13 cellular contexts compared by ENCODE assay signal in genomic region chr19:33248954-33249613, GRCh38. TPM values are rescaled to one million over a fixed set of nuclear protein-coding genes. Genes with fewer than 3 reads are reported as not detected.
DNase-seq lines count a peak whose midpoint lies in the region; ATAC-seq, FAIRE-seq and TF ChIP-seq lines count a peak whose summit lies in the region.
"Had no signal": no experiment of that assay in that cellular context is flagged by ENCODE, and none has a peak within 500 bp of the region (broad histone marks: within the 10 kb centered on the region; RNA-seq: fewer than 3 reads in every experiment).

No MANE protein-coding gene starts in this region.

- peak overlapping the region; percentile 10 to 19 for H3K9ac ChIP-seq in liver (ENCODE audit: low read depth in 1 of 2, low read length in 2 of 2)
- H3K9ac ChIP-seq: KMS-11 had no signal

- no peak for TF ChIP-seq POLR2A in A549 (IDR thresholded peaks at IDR 0.05; ENCODE audit: low read length)

- DNase-seq in A549 (ENCODE audit: low read depth in 1 of 2, low spot score in 1 of 2) (peak; percentile 63 to 90), HK-2 (ENCODE audit: unreplicated experiment) (peak; percentile 33), SKM-1 treated with dmso at 0.1 percent for 144 hours (lab: John Stamatoyannopoulos, UW; ENCODE audit: unreplicated experiment) (peak; percentile 86), kidney glomerular epithelial cell (lab: John Stamatoyannopoulos, UW) (no peak)
- DNase-seq: activated CD8-positive, alpha-beta memory T cell treated with anti-CD3 and anti-CD28 coated beads for 24 hours; CD8-positive, alpha-beta memory T cell; left cardiac atrium had no signal

- 0 out of 3 replicates have a peak overlapping the region, but pooled peaks have one; percentile 18 for H3K4me3 ChIP-seq in A549
- H3K4me3 ChIP-seq in liver (ENCODE audit: low read depth in 1 of 3, low read length in 3 of 3) = peak overlapping the region in 1 of 3 donors; percentile 26
- H3K4me3 ChIP-seq: suprapubic skin had no signal

- peak in 1 of 2 experiments; percentile 45; a peak in 3 of 5 replicates for TF ChIP-seq RAD21 in A549 (conservative IDR thresholded peaks at IDR 0.05 in 1 of 2, IDR thresholded peaks at IDR 0.05 in 1 of 2)
- TF ChIP-seq RAD21 in liver (IDR thresholded peaks at IDR 0.05) = peak in 1 of 2 donors; percentile 54

- no peak for TF ChIP-seq EP300 in A549 (IDR thresholded peaks at IDR 0.05)

- no peaks in the 10 kb centered on the region for H3K27me3 ChIP-seq in liver (ENCODE audit: control insufficient read depth in 4 of 4, insufficient read depth in 4 of 4, low read length in 3 of 4)

- no peaks in the 10 kb centered on the region for H3K36me3 ChIP-seq in liver (ENCODE audit: control insufficient read depth in 4 of 4, insufficient read depth in 3 of 4, low read depth in 1 of 4, low read length in 3 of 4)
- H3K36me3 ChIP-seq: suprapubic skin had no signal

- FAIRE-seq in A549 (lab: Jason Lieb, UNC) = no peak

- H3K4me2 ChIP-seq in A549 = peak overlapping the region; percentile 80
- H3K4me2 ChIP-seq: KMS-11 had no signal

- peak; percentile 72 to 79 for ATAC-seq in A549
- ATAC-seq in GM18870 (IDR thresholded peaks at IDR 0.05; ENCODE audit: unreplicated experiment) = no peak
- no peak for ATAC-seq in GM19455 (IDR thresholded peaks at IDR 0.05; ENCODE audit: unreplicated experiment)
- no peak for ATAC-seq in HG03025 (IDR thresholded peaks at IDR 0.05; ENCODE audit: low FRiP score, unreplicated experiment)

- CTCF ChIA-PET in A549 (lab: Yijun Ruan, JAX) = interaction anchor here (0.6 to 16.3 kb wide), 10 partner anchors 9 to 156 kb away, joined by 3 to 1493 read pairs (median 6); partner anchors contain the start of genes CEBPA and CEBPG

- H3K4me1 ChIP-seq in A549 (peaks cover 13% of the 10 kb centered on the region), liver (ENCODE audit: control insufficient read depth in 4 of 4, insufficient read depth in 4 of 4, low read length in 3 of 4) (peaks cover 15 to 48% (median 38%) of the 10 kb centered on the region in 4 donors)

- POLR2A ChIA-PET in A549 (lab: Yijun Ruan, JAX) = interaction anchor here (0.8 to 1.2 kb wide), 7 partner anchors 51 to 157 kb away, joined by 3 to 14 read pairs (median 4); partner anchors contain the start of genes CEBPA and CEBPG

- H3K9me3 ChIP-seq in A549 = peaks cover 13% of the 10 kb centered on the region
- peaks cover 0 to 4% (median under 1%) of the 10 kb centered on the region in 4 donors for H3K9me3 ChIP-seq in liver (ENCODE audit: control insufficient read depth in 4 of 4, low read length in 3 of 4)
- H3K9me3 ChIP-seq: suprapubic skin had no signal

- TF ChIP-seq CTCF in A549 (IDR thresholded peaks at IDR 0.05) (peak; percentile 48), liver (IDR thresholded peaks at IDR 0.05; ENCODE audit: low read depth, low read length, missing input control) (no peak)

- 12% methylated on average over 26 of the region's 28 CpGs for WGBS in A549 (ENCODE audit: missing lambda C conversion rate)
- WGBS in liver = 21% methylated on average over 28 of the region's 28 CpGs

- H3K27ac ChIP-seq in A549 (peak overlapping the region; percentile 36 to 75; a peak in 4 of 6 replicates), liver (ENCODE audit: low read depth in 1 of 2, low read length in 2 of 2) (peak overlapping the region; percentile 67 to 91)
- H3K27ac ChIP-seq: KMS-11, suprapubic skin had no signal

TF ChIP-seq in A549, 52 proteins besides CTCF, POLR2A, EP300 and RAD21 (continues in another document):
- no peak for TF ChIP-seq RARB (CRISPR knock-in tag; IDR thresholded peaks at IDR 0.05)
- TF ChIP-seq GATA3 (IDR thresholded peaks at IDR 0.05; ENCODE audit: borderline replicate concordance) = no peak
- TF ChIP-seq, protein P1, sequence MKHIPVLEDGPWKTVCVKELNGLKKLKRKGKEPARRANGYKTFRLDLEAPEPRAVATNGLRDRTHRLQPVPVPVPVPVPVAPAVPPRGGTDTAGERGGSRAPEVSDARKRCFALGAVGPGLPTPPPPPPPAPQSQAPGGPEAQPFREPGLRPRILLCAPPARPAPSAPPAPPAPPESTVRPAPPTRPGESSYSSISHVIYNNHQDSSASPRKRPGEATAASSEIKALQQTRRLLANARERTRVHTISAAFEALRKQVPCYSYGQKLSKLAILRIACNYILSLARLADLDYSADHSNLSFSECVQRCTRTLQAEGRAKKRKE (CRISPR knock-in tag; IDR thresholded peaks at IDR 0.05; ENCODE audit: low read depth) = no peak
- no peak for TF ChIP-seq CBX8 (IDR thresholded peaks at IDR 0.05)
- no peak for TF ChIP-seq HEYL (CRISPR knock-in tag; IDR thresholded peaks at IDR 0.05)
- TF ChIP-seq POLR2AphosphoS2 (conservative IDR thresholded peaks at IDR 0.05; ENCODE audit: low read length) = no peak
- TF ChIP-seq, protein P2, sequence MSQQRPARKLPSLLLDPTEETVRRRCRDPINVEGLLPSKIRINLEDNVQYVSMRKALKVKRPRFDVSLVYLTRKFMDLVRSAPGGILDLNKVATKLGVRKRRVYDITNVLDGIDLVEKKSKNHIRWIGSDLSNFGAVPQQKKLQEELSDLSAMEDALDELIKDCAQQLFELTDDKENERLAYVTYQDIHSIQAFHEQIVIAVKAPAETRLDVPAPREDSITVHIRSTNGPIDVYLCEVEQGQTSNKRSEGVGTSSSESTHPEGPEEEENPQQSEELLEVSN (IDR thresholded peaks at IDR 0.05; ENCODE audit: borderline replicate concordance, low read depth) = 0 out of 2 replicates have a peak, but pooled peaks have one; percentile 39
- TF ChIP-seq SMC3 (IDR thresholded peaks at IDR 0.05) = peak; percentile 59; the same call in 2 of the 3 replicates
- TF ChIP-seq KDM5A (IDR thresholded peaks at IDR 0.05) = no peak

TF ChIP-seq in liver, 16 proteins besides CTCF, POLR2A, EP300 and RAD21:
- TF ChIP-seq HNF4A (conservative IDR thresholded peaks at IDR 0.05) (peak in 1 of 2 donors; percentile 14), SP1 (IDR thresholded peaks at IDR 0.05) (peak; percentile 22), RXRA (IDR thresholded peaks at IDR 0.05) (peak; percentile 2 to 41)
- TF ChIP-seq, protein P3, sequence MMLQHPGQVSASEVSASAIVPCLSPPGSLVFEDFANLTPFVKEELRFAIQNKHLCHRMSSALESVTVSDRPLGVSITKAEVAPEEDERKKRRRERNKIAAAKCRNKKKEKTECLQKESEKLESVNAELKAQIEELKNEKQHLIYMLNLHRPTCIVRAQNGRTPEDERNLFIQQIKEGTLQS (IDR thresholded peaks at IDR 0.05) = no peak

RNA-seq across cellular contexts. Expression of gene SLC7A10, which starts 23.4 kb away (rescaled TPM):
- polyA plus RNA-seq in A549 (2011; rRNA removed) (0.05 and 0.13 TPM in 2 replicates), A549 (2017; fragmentation: RNase III; extraction: RNeasy Plus Mini Kit Qiagen cat#74134 plus additional on column Dnase treatment) (0.13 to 0.26 TPM (median 0.20 TPM) in 3 replicates), liver (not detected)
- 0.12 and 0.13 TPM in 2 replicates for polyA plus RNA-seq in A549 (2012; cell fraction: cytosol; rRNA removed)
- polyA plus RNA-seq in A549 (2012; cell fraction: nucleus; rRNA removed) = 0.50 and 0.77 TPM in 2 replicates
- 0.15 and 0.58 TPM in 2 replicates for polyA minus RNA-seq in A549 (2011; rRNA and poly(A)+ RNA removed)
- total RNA-seq in liver = not detected
- total RNA-seq: CD8-positive, alpha-beta memory T cell had no signal
- polyA plus RNA-seq: CD8-positive, alpha-beta memory T cell had no signal

RNA-seq across cellular contexts. Expression of gene CEBPA, which starts 53.2 kb away (rescaled TPM):
- polyA plus RNA-seq in A549 (2011; rRNA removed) = 3.5 and 4.3 TPM in 2 replicates
- polyA plus RNA-seq in A549 (2012; cell fraction: cytosol; rRNA removed) = 4.5 and 6.6 TPM in 2 replicates
- 3.8 and 4.5 TPM in 2 replicates for polyA plus RNA-seq in A549 (2012; cell fraction: nucleus; rRNA removed)
- polyA plus RNA-seq in A549 (2017; fragmentation: RNase III; extraction: RNeasy Plus Mini Kit Qiagen cat#74134 plus additional on column Dnase treatment) = 6.2 to 6.6 TPM (median 6.3 TPM) in 3 replicates
- polyA minus RNA-seq in A549 (2011; rRNA and poly(A)+ RNA removed) = 5.2 and 5.7 TPM in 2 replicates
- 10 to 100 TPM; 70.0 to 95.5 TPM for total RNA-seq in liver
- 100 to 1,000 TPM in 1 of 2 donors, 10 to 100 TPM in 1; 32.9 to 112 TPM for polyA plus RNA-seq in liver

RNA-seq across cellular contexts. Expression of gene LRP3, which starts 55.0 kb away (rescaled TPM):
- polyA plus RNA-seq in A549 (2011; rRNA removed) (10.9 and 16.1 TPM in 2 replicates), A549 (2017; fragmentation: RNase III; extraction: RNeasy Plus Mini Kit Qiagen cat#74134 plus additional on column Dnase treatment) (22.7 to 25.1 TPM (median 24.5 TPM) in 3 replicates), liver (10 to 100 TPM in 1 of 2 donors, 1 to 10 TPM in 1; 2.5 to 42.3 TPM)
- 26.6 and 50.9 TPM in 2 replicates for polyA plus RNA-seq in A549 (2012; cell fraction: cytosol; rRNA removed)
- 46.0 and 78.2 TPM in 2 replicates for polyA plus RNA-seq in A549 (2012; cell fraction: nucleus; rRNA removed)
- polyA minus RNA-seq in A549 (2011; rRNA and poly(A)+ RNA removed) = 6.1 and 12.6 TPM in 2 replicates
- 10 to 100 TPM; 12.0 to 18.7 TPM for total RNA-seq in liver
- polyA plus RNA-seq: CD8-positive, alpha-beta memory T cell had no signal

Comparison
In these comparisons a context has a peak if more than half of its experiments do, and no peak if none do; other contexts are left out.
1. ATAC-seq: peak in A549 (2 of 2); none in GM18870 (single experiment), GM19455 (single experiment) and HG03025 (single experiment).
2. RNA of gene CEBPA, which starts 53.2 kb away (polyA plus RNA-seq): 32.9 to 112 TPM in liver; 3.5 to 6.6 TPM in A549; every median in the first group is over 4 times any median in the second.